In genomic region chr14:91980157-91980556, GRCh38 we compare ENCODE assay signal across 9 cellular contexts. TPM values are rescaled to one million over a fixed set of nuclear protein-coding genes. Genes with fewer than 3 reads are reported as not detected.
A peak's percentile ranks its signal among the peaks of the same experiment; 100 is the strongest.
DNase-seq lines count a peak whose midpoint lies in the region; ATAC-seq and TF ChIP-seq lines count a peak whose summit lies in the region.
"Had no signal": no experiment of that assay in that cellular context is flagged by ENCODE, and none has a peak within 500 bp of the region (broad histone marks: within the 10 kb centered on the region; RNA-seq: fewer than 3 reads in every experiment).

No MANE protein-coding gene starts in this region.

- no peak overlapping the region for H3K56ac ChIP-seq in mesendoderm (ENCODE audit: low read length)

- H3K4me2 ChIP-seq in mesendoderm (ENCODE audit: low read length), result no peak overlapping the region

- H2BK15ac ChIP-seq in mesendoderm (replicated peaks; ENCODE audit: low read depth), result no peak overlapping the region

- H3K27ac ChIP-seq in mesendoderm (ENCODE audit: low read depth, low read length), result no peak overlapping the region

- ATAC-seq in HG03064 (IDR thresholded peaks at IDR 0.05; ENCODE audit: low read depth, unreplicated experiment), result peak; percentile 66

- H3K4ac ChIP-seq in mesendoderm (ENCODE audit: low read depth, low read length), result no peak overlapping the region

- no peak overlapping the region for H3K4me3 Mint-ChIP-seq in activated T-helper 1 cell treated with anti-CD3 and anti-CD28 coated beads, Interleukin-12 subunit alpha, Interleukin-12 subunit beta, Interleukin-2, Interleukin-4 antibody, amounts not matched to agents 30 ng/mL and 10 ng/mL and 1 ng/mL, durations not matched to agents 14 hours and 24 hours and 36 hours
- H3K4me3 Mint-ChIP-seq in mesothelial cell of epicardium, result no peak overlapping the region
- H3K4me3 Mint-ChIP-seq: B cell had no signal

- peak overlapping the region; percentile 42 for H3K27ac Mint-ChIP-seq in activated T-helper 1 cell treated with anti-CD3 and anti-CD28 coated beads, Interleukin-12 subunit alpha, Interleukin-12 subunit beta, Interleukin-2, Interleukin-4 antibody, amounts not matched to agents 30 ng/mL and 10 ng/mL and 1 ng/mL, durations not matched to agents 14 hours and 24 hours and 36 hours
- peak overlapping the region; percentile 43 for H3K27ac Mint-ChIP-seq in mesothelial cell of epicardium
- H3K27ac Mint-ChIP-seq: B cell had no signal

- H3K79me2 ChIP-seq in mesendoderm (ENCODE audit: control insufficient read depth, insufficient read depth, low read length), result no peaks in the 10 kb centered on the region

- no peak overlapping the region for H4K5ac ChIP-seq in mesendoderm (ENCODE audit: low read length)

- no peaks in the 10 kb centered on the region for H3K27me3 ChIP-seq in mesendoderm (ENCODE audit: insufficient read depth, low read length, poor library complexity)

- no peak overlapping the region for H3K18ac ChIP-seq in mesendoderm (ENCODE audit: low read length)

- H3K4me3 ChIP-seq in mesendoderm (ENCODE audit: low read length), result no peak overlapping the region

- H2BK120ac ChIP-seq in mesendoderm (ENCODE audit: low read depth, low read length), result no peak overlapping the region

- no peak overlapping the region for H2AK5ac ChIP-seq in mesendoderm (ENCODE audit: low read length)

- no peak overlapping the region for H3K23ac ChIP-seq in mesendoderm (ENCODE audit: low read length)

- intact Hi-C loops in activated T-helper 1 cell treated with anti-CD3 and anti-CD28 coated beads, Interleukin-12 subunit alpha, Interleukin-12 subunit beta, Interleukin-2, Interleukin-4 antibody, amounts not matched to agents 30 ng/mL and 10 ng/mL and 1 ng/mL, durations not matched to agents 14 hours and 24 hours and 36 hours (cut with micrococcal nuclease), result loop anchor here (1.0 to 5.0 kb wide), 5 partner anchors 17 to 582 kb away; partner anchors contain the start of gene TRIP11

- H3K79me1 ChIP-seq in mesendoderm (ENCODE audit: low read length), result no peaks in the 10 kb centered on the region

- H2BK5ac ChIP-seq in mesendoderm (ENCODE audit: low read length), result no peak overlapping the region

- H3K4me1 Mint-ChIP-seq in activated T-helper 1 cell treated with anti-CD3 and anti-CD28 coated beads, Interleukin-12 subunit alpha, Interleukin-12 subunit beta, Interleukin-2, Interleukin-4 antibody, amounts not matched to agents 30 ng/mL and 10 ng/mL and 1 ng/mL, durations not matched to agents 14 hours and 24 hours and 36 hours (ENCODE audit: low read depth), result peaks cover 28% of the 10 kb centered on the region
- H3K4me1 Mint-ChIP-seq in mesothelial cell of epicardium, result no peaks in the 10 kb centered on the region
- H3K4me1 Mint-ChIP-seq: B cell had no signal

- H3K9me3 Mint-ChIP-seq in activated T-helper 1 cell treated with anti-CD3 and anti-CD28 coated beads, Interleukin-12 subunit alpha, Interleukin-12 subunit beta, Interleukin-2, Interleukin-4 antibody, amounts not matched to agents 30 ng/mL and 10 ng/mL and 1 ng/mL, durations not matched to agents 14 hours and 24 hours and 36 hours, result no peaks in the 10 kb centered on the region
- H3K9me3 Mint-ChIP-seq in mesothelial cell of epicardium, result peaks cover 9% of the 10 kb centered on the region

- no peak overlapping the region for H4K8ac ChIP-seq in mesendoderm (ENCODE audit: low read depth, low read length)

- H3K27me3 Mint-ChIP-seq in activated T-helper 1 cell treated with anti-CD3 and anti-CD28 coated beads, Interleukin-12 subunit alpha, Interleukin-12 subunit beta, Interleukin-2, Interleukin-4 antibody, amounts not matched to agents 30 ng/mL and 10 ng/mL and 1 ng/mL, durations not matched to agents 14 hours and 24 hours and 36 hours (ENCODE audit: insufficient read depth), result no peaks in the 10 kb centered on the region
- no peaks in the 10 kb centered on the region for H3K27me3 Mint-ChIP-seq in mesothelial cell of epicardium (ENCODE audit: low read depth)
- H3K27me3 Mint-ChIP-seq: B cell had no signal

- no peak overlapping the region for H3K9ac ChIP-seq in mesendoderm (ENCODE audit: low read length)

- no peaks in the 10 kb centered on the region for H3K4me1 ChIP-seq in mesendoderm (ENCODE audit: control insufficient read depth, low read depth, low read length)

- no peaks in the 10 kb centered on the region for H3K36me3 ChIP-seq in mesendoderm (ENCODE audit: control insufficient read depth, insufficient read depth, low read length)

- peak; percentile 43 for DNase-seq in SIG-M5 treated with dmso at 0.1 percent for 504 hours (lab: John Stamatoyannopoulos, UW; ENCODE audit: unreplicated experiment)
- no peak for DNase-seq in SIG-M5 (lab: John Stamatoyannopoulos, UW)
- DNase-seq in activated T-helper 1 cell treated with anti-CD3 and anti-CD28 coated beads, Interleukin-12 subunit alpha, Interleukin-12 subunit beta, Interleukin-2, Interleukin-4 antibody, amounts not matched to agents 30 ng/mL and 10 ng/mL and 1 ng/mL, durations not matched to agents 14 hours and 24 hours and 36 hours (ENCODE audit: low spot score), result no peak
- DNase-seq in mesothelial cell of epicardium (ENCODE audit: low spot score in 2 of 2, unreplicated experiment in 2 of 2), result no peak
- no peak for DNase-seq in activated CD8-positive, alpha-beta memory T cell treated with anti-CD3 and anti-CD28 coated beads, Interleukin-2, amount 50 U/mL, for 4 hours
- DNase-seq in DMS153 (lab: John Stamatoyannopoulos, UW), result no peak
- DNase-seq in mesendoderm, result no peak

- peaks cover 34% of the 10 kb centered on the region for H3K36me3 Mint-ChIP-seq in activated T-helper 1 cell treated with anti-CD3 and anti-CD28 coated beads, Interleukin-12 subunit alpha, Interleukin-12 subunit beta, Interleukin-2, Interleukin-4 antibody, amounts not matched to agents 30 ng/mL and 10 ng/mL and 1 ng/mL, durations not matched to agents 14 hours and 24 hours and 36 hours (ENCODE audit: low read depth)
- H3K36me3 Mint-ChIP-seq in mesothelial cell of epicardium, result peaks cover 35% of the 10 kb centered on the region

- TF ChIP-seq CTCF in mesothelial cell of epicardium (IDR thresholded peaks at IDR 0.05; ENCODE audit: unreplicated experiment), result no peak

RNA-seq across cellular contexts. Expression of gene FBLN5, which starts 32.7 kb away (rescaled TPM):
- 0.69 and 1.2 TPM in 2 replicates for total RNA-seq in activated T-helper 1 cell treated with anti-CD3 and anti-CD28 coated beads, Interleukin-12 subunit alpha, Interleukin-12 subunit beta, Interleukin-2, Interleukin-4 antibody, amounts not matched to agents 30 ng/mL and 10 ng/mL and 1 ng/mL, durations not matched to agents 14 hours and 24 hours and 36 hours
- total RNA-seq in mesothelial cell of epicardium, result 38.0 to 41.5 TPM (median 40.3 TPM) in 3 replicates
- polyA plus RNA-seq in mesendoderm (2013, experiment 1 of 2), result 7.8 TPM
- 8.4 TPM for polyA plus RNA-seq in mesendoderm (2013, experiment 2 of 2)

RNA-seq across cellular contexts. Expression of gene TRIP11, which starts 59.7 kb away (rescaled TPM):
- total RNA-seq in activated T-helper 1 cell treated with anti-CD3 and anti-CD28 coated beads, Interleukin-12 subunit alpha, Interleukin-12 subunit beta, Interleukin-2, Interleukin-4 antibody, amounts not matched to agents 30 ng/mL and 10 ng/mL and 1 ng/mL, durations not matched to agents 14 hours and 24 hours and 36 hours, result 36.5 and 44.4 TPM in 2 replicates
- 67.3 to 72.5 TPM (median 68.1 TPM) in 3 replicates for total RNA-seq in mesothelial cell of epicardium
- polyA plus RNA-seq in mesendoderm (2013, experiment 1 of 2), result 12.5 TPM
- 14.3 TPM for polyA plus RNA-seq in mesendoderm (2013, experiment 2 of 2)

Comparison
In these comparisons a context has a peak if more than half of its experiments do, and no peak if none do; other contexts are left out.
1. RNA of gene FBLN5, which starts 32.7 kb away (total RNA-seq): 38.0 to 41.5 TPM in mesothelial cell of epicardium; 0.69 to 1.2 TPM in activated T-helper 1 cell treated with anti-CD3 and anti-CD28 coated beads, Interleukin-12 subunit alpha, Interleukin-12 subunit beta, Interleukin-2, Interleukin-4 antibody, amounts not matched to agents 30 ng/mL and 10 ng/mL and 1 ng/mL, durations not matched to agents 14 hours and 24 hours and 36 hours; every median in the first group is over 10 times any median in the second.